ENCODE assay signal across 12 cellular contexts in genomic region chr11:64253481-64253880, GRCh38. TPM values are rescaled to one million over a fixed set of nuclear protein-coding genes. Genes with fewer than 3 reads are reported as not detected.
A peak's percentile ranks its signal among the peaks of the same experiment; 100 is the strongest.
DNase-seq lines count a peak whose midpoint lies in the region; ATAC-seq, FAIRE-seq and TF ChIP-seq lines count a peak whose summit lies in the region.
"Had no signal": no experiment of that assay in that cellular context is flagged by ENCODE, and none has a peak within 500 bp of the region (broad histone marks: within the 10 kb centered on the region; RNA-seq: fewer than 3 reads in every experiment).

No MANE protein-coding gene starts in this region.

- no peaks in the 10 kb centered on the region for H3K27me3 Mint-ChIP-seq in activated CD4-positive, alpha-beta T cell treated with anti-CD3 and anti-CD28 coated beads for 36 hours

- DNase-seq in activated CD4-positive, alpha-beta T cell treated with anti-CD3 and anti-CD28 coated beads for 36 hours: no peak
- DNase-seq in activated CD4-positive, alpha-beta T cell treated with anti-CD3 and anti-CD28 coated beads, Interleukin-2, amount 50 U/mL, for 48 hours: no peak
- DNase-seq in RWPE1 (ENCODE audit: low spot score) (no peak), frontal cortex (ENCODE audit: low spot score in 2 of 2) (peak; percentile 61 to 62), epidermal melanocyte (ENCODE audit: insufficient read length, low spot score) (no peak), BE2C (no peak)
- DNase-seq in stimulated activated naive CD4-positive, alpha-beta T cell (lab: John Stamatoyannopoulos, UW): no peak
- DNase-seq: heart right ventricle, mucosa of descending colon had no signal

- H3K27me3 ChIP-seq in skeletal muscle satellite cell (ENCODE audit: control insufficient read depth, insufficient read depth, low read length) (no peaks in the 10 kb centered on the region), BE2C (no peaks in the 10 kb centered on the region)
- H3K27me3 ChIP-seq: heart right ventricle had no signal

- peak overlapping the region; percentile 88 for H3K4me2 ChIP-seq in skeletal muscle satellite cell (ENCODE audit: low read length)

- H3K27ac Mint-ChIP-seq in activated CD4-positive, alpha-beta T cell treated with anti-CD3 and anti-CD28 coated beads for 36 hours: no peak overlapping the region

- peak overlapping the region; percentile 98 for H3K27ac ChIP-seq in RWPE1

- POLR2A ChIA-PET in activated CD4-positive, alpha-beta T cell treated with anti-CD3 and anti-CD28 coated beads for 36 hours (lab: Charles Lee): no interaction called here
- POLR2A ChIA-PET in RWPE1 (lab: Yijun Ruan, JAX; ENCODE audit: low non-redundant PET): interaction anchor here (1.0 kb wide), 1 partner anchor 12 kb away, joined by 6 read pairs; no protein-coding TSS in a partner anchor

- peak overlapping the region; percentile 84 for H3K4me3 Mint-ChIP-seq in activated CD4-positive, alpha-beta T cell treated with anti-CD3 and anti-CD28 coated beads for 36 hours

- peak overlapping the region; percentile 32 for H3K9ac ChIP-seq in skeletal muscle satellite cell (ENCODE audit: low read depth, low read length)

- no peaks in the 10 kb centered on the region for H3K9me3 Mint-ChIP-seq in activated CD4-positive, alpha-beta T cell treated with anti-CD3 and anti-CD28 coated beads for 36 hours (ENCODE audit: low read depth)

- no peak for ATAC-seq in activated CD4-positive, alpha-beta T cell treated with anti-CD3 and anti-CD28 coated beads for 36 hours
- ATAC-seq: mucosa of descending colon had no signal

- intact Hi-C loops in activated CD4-positive, alpha-beta T cell treated with anti-CD3 and anti-CD28 coated beads for 36 hours (cut with DNase I, micrococcal nuclease): no loop called here

- peaks cover 13% of the 10 kb centered on the region for H3K4me1 Mint-ChIP-seq in activated CD4-positive, alpha-beta T cell treated with anti-CD3 and anti-CD28 coated beads for 36 hours

- H3K36me3 ChIP-seq in skeletal muscle satellite cell (ENCODE audit: insufficient read depth, low read length) (peaks cover 38% of the 10 kb centered on the region), BE2C (peaks cover 2% of the 10 kb centered on the region; the same call in 1 of the 2 replicates)

- H3K36me3 Mint-ChIP-seq in activated CD4-positive, alpha-beta T cell treated with anti-CD3 and anti-CD28 coated beads for 36 hours (ENCODE audit: low read depth): no peaks in the 10 kb centered on the region

- no peak for FAIRE-seq in frontal cortex (lab: Jason Lieb, UNC)
- FAIRE-seq: G401.6, RCC 7860 had no signal

- H3K9me3 ChIP-seq in skeletal muscle satellite cell (replicated peaks; ENCODE audit: low read length) (no peaks in the 10 kb centered on the region), BE2C (no peaks in the 10 kb centered on the region)
- H3K9me3 ChIP-seq: heart right ventricle, mucosa of descending colon had no signal

- TF ChIP-seq CTCF in RWPE1 (conservative IDR thresholded peaks at IDR 0.05; ENCODE audit: low read depth) (no peak), BE2C (IDR thresholded peaks at IDR 0.05; ENCODE audit: low read depth, low read length) (no peak)

- H3K4me1 ChIP-seq in skeletal muscle satellite cell (ENCODE audit: control insufficient read depth, insufficient read depth, low read length) (peaks cover 18% of the 10 kb centered on the region), BE2C (no peaks in the 10 kb centered on the region)

- H3K4me3 ChIP-seq in skeletal muscle satellite cell (ENCODE audit: low read length): peak overlapping the region; percentile 92
- H3K4me3 ChIP-seq in BE2C (ENCODE audit: low read depth, low read length): no peak overlapping the region
- H3K4me3 ChIP-seq: mucosa of descending colon had no signal

- CTCF ChIA-PET in activated CD4-positive, alpha-beta T cell treated with anti-CD3 and anti-CD28 coated beads for 36 hours (lab: Charles Lee): interaction anchor here (1.2 to 1.3 kb wide), 2 partner anchors 14 to 46 kb away, joined by 3 read pairs; partner anchors contain the start of gene FERMT3
- CTCF ChIA-PET in RWPE1 (lab: Yijun Ruan, JAX): no interaction called here

RNA-seq across cellular contexts. Expression of gene PLCB3, which starts 2.2 kb away (rescaled TPM):
- 10 to 100 TPM in 1 of 2 experiments, 1 to 10 TPM in 1; 9.0 to 10.9 TPM for total RNA-seq in activated CD4-positive, alpha-beta T cell treated with anti-CD3 and anti-CD28 coated beads for 36 hours
- 4.9 TPM for total RNA-seq in frontal cortex
- total RNA-seq in skeletal muscle satellite cell (2012; rRNA removed): 39.8 and 44.6 TPM in 2 replicates
- 18.9 TPM for polyA plus RNA-seq in BE2C (2012; ENCODE audit: insufficient read depth, insufficient read length, low read depth)

RNA-seq across cellular contexts. Expression of gene PPP1R14B, which starts 6.7 kb away (rescaled TPM):
- total RNA-seq in activated CD4-positive, alpha-beta T cell treated with anti-CD3 and anti-CD28 coated beads for 36 hours: 100 to 1,000 TPM; 261 to 267 TPM
- 102 TPM for total RNA-seq in frontal cortex
- total RNA-seq in skeletal muscle satellite cell (2012; rRNA removed): 258 and 350 TPM in 2 replicates
- 310 TPM for polyA plus RNA-seq in BE2C (2012; ENCODE audit: insufficient read depth, insufficient read length, low read depth)

RNA-seq across cellular contexts. Expression of gene FKBP2, which starts 12.6 kb away (rescaled TPM):
- total RNA-seq in activated CD4-positive, alpha-beta T cell treated with anti-CD3 and anti-CD28 coated beads for 36 hours: 10 to 100 TPM; 19.9 to 21.3 TPM
- 26.1 TPM for total RNA-seq in frontal cortex
- total RNA-seq in skeletal muscle satellite cell (2012; rRNA removed): 31.0 and 47.1 TPM in 2 replicates
- polyA plus RNA-seq in BE2C (2012; ENCODE audit: insufficient read depth, insufficient read length, low read depth): 110 TPM

RNA-seq across cellular contexts. Expression of gene VEGFB, which starts 19.1 kb away (rescaled TPM):
- total RNA-seq in activated CD4-positive, alpha-beta T cell treated with anti-CD3 and anti-CD28 coated beads for 36 hours: 10 to 100 TPM; 80.0 to 80.3 TPM
- 17.9 TPM for total RNA-seq in frontal cortex
- total RNA-seq in skeletal muscle satellite cell (2012; rRNA removed): 20.3 and 30.1 TPM in 2 replicates
- 31.4 TPM for polyA plus RNA-seq in BE2C (2012; ENCODE audit: insufficient read depth, insufficient read length, low read depth)

RNA-seq across cellular contexts. Expression of gene DNAJC4, which starts 23.1 kb away (rescaled TPM):
- 10 to 100 TPM; 21.9 to 23.1 TPM for total RNA-seq in activated CD4-positive, alpha-beta T cell treated with anti-CD3 and anti-CD28 coated beads for 36 hours
- total RNA-seq in frontal cortex: 9.8 TPM
- total RNA-seq in skeletal muscle satellite cell (2012; rRNA removed): 7.9 and 9.4 TPM in 2 replicates
- polyA plus RNA-seq in BE2C (2012; ENCODE audit: insufficient read depth, insufficient read length, low read depth): 20.3 TPM

Comparison
In these comparisons a context has a peak if more than half of its experiments do, and no peak if none do; other contexts are left out.
1. DNase-seq: peak in frontal cortex (2 of 2); none in activated CD4-positive, alpha-beta T cell treated with anti-CD3 and anti-CD28 coated beads for 36 hours (single experiment), activated CD4-positive, alpha-beta T cell treated with anti-CD3 and anti-CD28 coated beads, Interleukin-2, amount 50 U/mL, for 48 hours (0 of 2), RWPE1 (single experiment), stimulated activated naive CD4-positive, alpha-beta T cell (0 of 6), epidermal melanocyte (single experiment) and BE2C (single experiment).